ENCODE assay signal across 13 cellular contexts in genomic region chr6:127404133-127404532, GRCh38. TPM values are rescaled to one million over a fixed set of nuclear protein-coding genes. Genes with fewer than 3 reads are reported as not detected.
DNase-seq lines count a peak whose midpoint lies in the region; ATAC-seq and TF ChIP-seq lines count a peak whose summit lies in the region.
"Had no signal": no experiment of that assay in that cellular context is flagged by ENCODE, and none has a peak within 500 bp of the region (broad histone marks: within the 10 kb centered on the region; RNA-seq: fewer than 3 reads in every experiment).

No MANE protein-coding gene starts in this region.

- H3K9ac ChIP-seq in Karpas-422 (ENCODE audit: low read length) = no peak overlapping the region

- H3K27ac ChIP-seq in tibial artery (no peak overlapping the region), Karpas-422 (ENCODE audit: low read length) (no peak overlapping the region)
- H3K27ac ChIP-seq: hepatocyte had no signal

- no peaks in the 10 kb centered on the region for H3K79me2 ChIP-seq in Karpas-422 (ENCODE audit: low read length)
- H3K79me2 ChIP-seq: hepatocyte had no signal

- no peaks in the 10 kb centered on the region for H3K27me3 ChIP-seq in tibial artery
- no peaks in the 10 kb centered on the region for H3K27me3 ChIP-seq in Karpas-422 (ENCODE audit: low read length)
- H3K27me3 ChIP-seq: hepatocyte, transverse colon had no signal

- no peak overlapping the region for H3K4me3 ChIP-seq in tibial artery
- no peak overlapping the region for H3K4me3 ChIP-seq in Karpas-422 (ENCODE audit: low read length)
- H3K4me3 ChIP-seq: hepatocyte, transverse colon had no signal

- intact Hi-C loops in tibial artery (cut with DNase I; ENCODE audit: low total_unique reads) = no loop called here

- no peaks in the 10 kb centered on the region for H3K4me1 ChIP-seq in tibial artery
- no peaks in the 10 kb centered on the region for H3K4me1 ChIP-seq in Karpas-422 (ENCODE audit: low read length)
- H3K4me1 ChIP-seq: transverse colon had no signal

- no peak overlapping the region for H3K4me2 ChIP-seq in Karpas-422 (ENCODE audit: low read depth, low read length, poor library complexity, severe bottlenecking)
- H3K4me2 ChIP-seq: hepatocyte had no signal

- H4K20me1 ChIP-seq in Karpas-422 (ENCODE audit: insufficient read depth, low read depth, low read length) = no peaks in the 10 kb centered on the region

- H3K9me3 ChIP-seq in tibial artery = no peaks in the 10 kb centered on the region
- no peaks in the 10 kb centered on the region for H3K9me3 ChIP-seq in Karpas-422 (ENCODE audit: low read length)
- H3K9me3 ChIP-seq: transverse colon had no signal

- ATAC-seq in GM18498 (IDR thresholded peaks at IDR 0.05; ENCODE audit: unreplicated experiment) (peak; percentile 86), GM19452 (IDR thresholded peaks at IDR 0.05; ENCODE audit: unreplicated experiment) (peak; percentile 76), HG02973 (IDR thresholded peaks at IDR 0.05; ENCODE audit: unreplicated experiment) (peak; percentile 75)
- ATAC-seq: natural killer cell treated with Interleukin-12 subunit alpha and Interleukin-12 subunit beta and Interleukin-15 and Interleukin-18, amount 100 ng/mL, for 72 hours had no signal

- H2AFZ ChIP-seq in Karpas-422 (ENCODE audit: low read length) = no peak overlapping the region
- H2AFZ ChIP-seq: hepatocyte had no signal

- TF ChIP-seq CTCF in tibial artery (IDR thresholded peaks at IDR 0.05) = no peak

- H3K9me2 ChIP-seq in Karpas-422 (replicated peaks; ENCODE audit: insufficient read depth, low read length) = no peaks in the 10 kb centered on the region

- DNase-seq in RPMI8226 (peak; percentile 5), tibial artery (no peak), Karpas-422 (no peak), NCI-H2029 (lab: John Stamatoyannopoulos, UW) (no peak), nucleus accumbens (lab: John Stamatoyannopoulos, UW) (no peak)
- DNase-seq: Calu3, NCI-H187, transverse colon had no signal

- H3K36me3 ChIP-seq in tibial artery (no peaks in the 10 kb centered on the region), Karpas-422 (ENCODE audit: insufficient read depth, low read length) (no peaks in the 10 kb centered on the region)
- H3K36me3 ChIP-seq: transverse colon had no signal

RNA-seq across cellular contexts. Expression of gene KIAA0408, which starts 55.1 kb away (rescaled TPM):
- 0.22 TPM in 1 of 2 replicates, not detected in the other for total RNA-seq in Karpas-422 (2014; rRNA removed; shearing (Covaris generic); ENCODE audit: low replicate concordance)
